1 cellular context compared by ENCODE assay signal in genomic region chr7:105806592-105807266, GRCh38.
TF ChIP-seq lines count a peak whose summit lies in the region.

No MANE protein-coding gene starts in this region.

TF ChIP-seq in HEK293, 187 proteins besides CTCF, POLR2A, EP300 and RAD21 (continued from another document):
- TF ChIP-seq ZBTB10 (tag by site-specific recombination; IDR thresholded peaks at IDR 0.05): no peak
